1 cellular context compared by ENCODE assay signal in the genomic region with DNA sequence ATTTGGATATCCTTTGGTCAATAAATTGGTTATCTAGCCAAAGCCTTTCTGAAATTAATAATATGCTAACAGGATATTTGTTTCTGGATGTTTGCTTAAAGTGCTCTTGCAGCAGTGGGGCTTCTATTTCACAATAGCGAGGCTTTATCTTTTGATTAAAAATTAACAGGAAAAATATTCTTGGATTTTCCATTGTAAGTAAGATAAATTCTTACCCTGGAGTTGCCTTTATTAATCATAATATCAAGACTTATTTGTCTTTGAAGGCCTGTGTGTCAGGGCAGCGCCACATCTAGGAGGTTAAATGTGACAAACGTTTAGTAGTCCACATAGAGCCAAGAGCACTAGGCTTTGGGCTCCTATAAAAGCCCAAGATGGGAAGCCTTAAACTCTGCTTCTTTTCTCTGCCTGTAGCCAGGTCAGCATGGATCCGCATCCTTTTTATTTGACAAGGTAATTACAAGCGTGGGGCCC.
TF ChIP-seq lines count a peak whose summit lies in the region.

No MANE protein-coding gene starts in this region.

TF ChIP-seq in GM12878, 131 proteins besides CTCF, POLR2A, EP300 and RAD21:
- TF ChIP-seq SP1 (IDR thresholded peaks at IDR 0.05; ENCODE audit: low read depth, low read length) (no peak), SMAD1 (IDR thresholded peaks at IDR 0.05; ENCODE audit: low read depth, partially characterized antibody) (no peak), ZNF384 (IDR thresholded peaks at IDR 0.05; ENCODE audit: borderline replicate concordance, low read depth, low read length) (no peak)
- TF ChIP-seq, protein P1, sequence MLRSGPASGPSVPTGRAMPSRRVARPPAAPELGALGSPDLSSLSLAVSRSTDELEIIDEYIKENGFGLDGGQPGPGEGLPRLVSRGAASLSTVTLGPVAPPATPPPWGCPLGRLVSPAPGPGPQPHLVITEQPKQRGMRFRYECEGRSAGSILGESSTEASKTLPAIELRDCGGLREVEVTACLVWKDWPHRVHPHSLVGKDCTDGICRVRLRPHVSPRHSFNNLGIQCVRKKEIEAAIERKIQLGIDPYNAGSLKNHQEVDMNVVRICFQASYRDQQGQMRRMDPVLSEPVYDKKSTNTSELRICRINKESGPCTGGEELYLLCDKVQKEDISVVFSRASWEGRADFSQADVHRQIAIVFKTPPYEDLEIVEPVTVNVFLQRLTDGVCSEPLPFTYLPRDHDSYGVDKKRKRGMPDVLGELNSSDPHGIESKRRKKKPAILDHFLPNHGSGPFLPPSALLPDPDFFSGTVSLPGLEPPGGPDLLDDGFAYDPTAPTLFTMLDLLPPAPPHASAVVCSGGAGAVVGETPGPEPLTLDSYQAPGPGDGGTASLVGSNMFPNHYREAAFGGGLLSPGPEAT (IDR thresholded peaks at IDR 0.05; ENCODE audit: low read depth), result no peak
TF ChIP-seq in GM12878: peak in this region for 0.
